10 cellular contexts compared by ENCODE assay signal in the genomic region with DNA sequence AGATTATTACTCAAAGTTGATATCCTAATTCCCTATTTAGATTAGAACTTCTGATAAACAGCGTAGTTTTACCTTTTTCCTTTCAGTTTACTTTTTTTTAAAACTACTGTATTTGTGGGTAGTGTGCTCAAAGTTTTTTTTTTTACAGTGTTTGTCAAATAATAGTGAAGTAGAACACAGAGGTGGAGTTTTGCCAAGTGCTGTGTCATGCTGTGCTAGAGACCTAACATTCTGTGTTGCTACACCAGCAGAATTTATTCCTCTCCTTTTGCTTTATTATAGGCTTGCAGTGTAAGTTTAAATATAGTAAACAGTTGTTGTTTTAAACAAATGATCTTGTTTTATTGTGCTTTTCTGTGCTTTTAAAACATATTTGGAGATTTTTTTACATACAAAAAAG.
DNase-seq lines count a peak whose midpoint lies in the region; FAIRE-seq and TF ChIP-seq lines count a peak whose summit lies in the region.
"Had no signal": no experiment of that assay in that cellular context is flagged by ENCODE, and none has a peak within 500 bp of the region (broad histone marks: within the 10 kb centered on the region; RNA-seq: fewer than 3 reads in every experiment).

No MANE protein-coding gene starts in this region.

- no peak for TF ChIP-seq CTCF in fibroblast of villous mesenchyme (IDR thresholded peaks at IDR 0.05; ENCODE audit: insufficient read depth, low read depth, low read length)
- no peak for TF ChIP-seq CTCF in RWPE1 (conservative IDR thresholded peaks at IDR 0.05; ENCODE audit: low read depth)

- POLR2A ChIA-PET in RWPE1 (lab: Yijun Ruan, JAX; ENCODE audit: low non-redundant PET) = no interaction called here

- H3K4me3 ChIP-seq in fibroblast of villous mesenchyme (ENCODE audit: low read depth, low read length) = no peak overlapping the region

- FAIRE-seq in RCC 7860 (lab: Jason Lieb, UNC) (peak; percentile 45), urothelium cell line (lab: Jason Lieb, UNC) (no peak)
- FAIRE-seq: kidney had no signal

- CTCF ChIA-PET in RWPE1 (lab: Yijun Ruan, JAX) = no interaction called here

- peak; percentile 70 for DNase-seq in EL
- DNase-seq in RCC 7860 (ENCODE audit: low spot score) = no peak
- DNase-seq in fibroblast of villous mesenchyme (ENCODE audit: low read depth) = peak; percentile 83
- peak; percentile 78 for DNase-seq in renal cortical epithelial cell (ENCODE audit: low read depth)
- no peak for DNase-seq in activated gamma-delta T cell (lab: John Stamatoyannopoulos, UW)
- DNase-seq in RWPE1 (ENCODE audit: low spot score) = no peak
- DNase-seq in urothelium cell line (ENCODE audit: low spot score) = no peak
- DNase-seq in activated T-cell treated with anti-CD3 and anti-CD28 coated beads, Interleukin-2, amount 50 U/mL, for 1 hour = no peak
- DNase-seq: activated CD8-positive, alpha-beta T cell treated with anti-CD3 and anti-CD28 coated beads, Interleukin-2, amount 10 ng/mL, durations not matched to agents 7 days and 5 days; kidney had no signal

- H3K27ac ChIP-seq in RWPE1 = no peak overlapping the region

Comparison
In these comparisons a context has a peak if more than half of its experiments do, and no peak if none do; other contexts are left out.
1. DNase-seq: peak in EL (single experiment), fibroblast of villous mesenchyme (single experiment) and renal cortical epithelial cell (single experiment); none in RCC 7860 (single experiment), activated gamma-delta T cell (single experiment), RWPE1 (single experiment), urothelium cell line (single experiment) and activated T-cell treated with anti-CD3 and anti-CD28 coated beads, Interleukin-2, amount 50 U/mL, for 1 hour (single experiment).